ENCODE assay signal across 29 cellular contexts in the genomic region with DNA sequence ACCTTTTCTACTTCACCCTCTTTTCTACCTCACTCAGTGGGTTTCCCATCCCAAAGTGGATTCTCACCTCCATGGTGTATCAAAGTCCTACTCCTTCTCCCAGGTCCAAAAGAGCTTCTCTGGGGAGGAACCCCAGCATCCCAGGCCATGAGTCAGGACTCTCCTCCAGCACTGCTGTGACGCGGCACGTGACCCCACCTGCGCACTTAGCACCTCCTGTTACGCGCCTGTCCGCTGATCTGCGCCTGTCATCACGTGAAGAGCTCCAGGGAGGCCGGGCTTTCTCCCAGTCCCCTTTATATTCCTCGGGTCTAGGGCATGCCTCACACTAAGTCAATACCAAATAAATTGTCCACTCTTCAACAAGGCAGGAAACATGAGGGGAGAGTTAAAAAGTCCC.
"Had no signal": no experiment of that assay in that cellular context is flagged by ENCODE, and none has a peak within 500 bp of the region (broad histone marks: within the 10 kb centered on the region; RNA-seq: fewer than 3 reads in every experiment).

No MANE protein-coding gene starts in this region.

- H3K27ac Mint-ChIP-seq: endodermal cell; memory B cell; natural killer cell treated with Interleukin-12 subunit alpha and Interleukin-12 subunit beta and Interleukin-15 and Interleukin-18, amount 100 ng/mL, for 72 hours; stimulated activated effector memory CD8-positive, alpha-beta T cell treated with anti-CD3 and anti-CD28 coated beads, Interleukin-12 subunit alpha, Interleukin-12 subunit beta, amount 100 ng/mL, for 72 hours had no signal

- H2AFZ ChIP-seq: hepatocyte had no signal

- H3K36me3 Mint-ChIP-seq: memory B cell; naive B cell; natural killer cell treated with Interleukin-12 subunit alpha and Interleukin-12 subunit beta and Interleukin-15 and Interleukin-18, amount 100 ng/mL, for 72 hours; stimulated activated effector memory CD8-positive, alpha-beta T cell treated with anti-CD3 and anti-CD28 coated beads, Interleukin-12 subunit alpha, Interleukin-12 subunit beta, amount 100 ng/mL, for 72 hours had no signal

- H3K36me3 ChIP-seq: gastroesophageal sphincter, heart left ventricle, lower lobe of right lung, sigmoid colon, stomach, thoracic aorta, tibial nerve, upper lobe of right lung, uterus had no signal

- H3K4me1 Mint-ChIP-seq: endodermal cell; stimulated activated effector memory CD8-positive, alpha-beta T cell treated with anti-CD3 and anti-CD28 coated beads, Interleukin-12 subunit alpha, Interleukin-12 subunit beta, amount 100 ng/mL, for 72 hours had no signal

- H3K9me3 Mint-ChIP-seq: endodermal cell; memory B cell; naive B cell; natural killer cell treated with Interleukin-12 subunit alpha and Interleukin-12 subunit beta and Interleukin-15 and Interleukin-18, amount 100 ng/mL, for 72 hours; stimulated activated effector memory CD8-positive, alpha-beta T cell treated with anti-CD3 and anti-CD28 coated beads, Interleukin-12 subunit alpha, Interleukin-12 subunit beta, amount 100 ng/mL, for 72 hours had no signal

- H3K4me1 ChIP-seq: foreskin keratinocyte, lower lobe of right lung, stomach, upper lobe of right lung, uterus had no signal

- H3K27me3 ChIP-seq: foreskin keratinocyte, gastroesophageal sphincter, heart left ventricle, hepatocyte, sigmoid colon, stomach, tibial nerve, upper lobe of right lung, uterus had no signal

- H3K4me3 Mint-ChIP-seq: endodermal cell; memory B cell; naive B cell; natural killer cell treated with Interleukin-12 subunit alpha and Interleukin-12 subunit beta and Interleukin-15 and Interleukin-18, amount 100 ng/mL, for 72 hours; neural crest cell; stimulated activated effector memory CD8-positive, alpha-beta T cell treated with anti-CD3 and anti-CD28 coated beads, Interleukin-12 subunit alpha, Interleukin-12 subunit beta, amount 100 ng/mL, for 72 hours had no signal

- H3K9me3 ChIP-seq: gastroesophageal sphincter, heart left ventricle, lower lobe of right lung, mucosa of descending colon, psoas muscle, sigmoid colon, stomach, thoracic aorta, tibial nerve, upper lobe of right lung, uterus had no signal

- H3K79me2 ChIP-seq: hepatocyte had no signal

- H3K4me3 ChIP-seq: gastroesophageal sphincter, heart left ventricle, hepatocyte, lower lobe of right lung, mucosa of descending colon, psoas muscle, sigmoid colon, stomach, thoracic aorta, tibial nerve, upper lobe of right lung, uterus had no signal

- DNase-seq: cerebellar nuclear complex; effector CD8-positive, alpha-beta T cell; endodermal cell; foreskin keratinocyte; heart left ventricle; left colon; left ventricle myocardium superior; lower lobe of right lung; mucosa of descending colon; naive B cell; nucleus accumbens; psoas muscle; right cardiac atrium; sigmoid colon; stimulated activated CD4-positive, alpha-beta T cell treated with anti-CD3 and anti-CD28 coated beads, Interleukin-2, amount 100 ng/mL, for 24 hours; stimulated activated CD4-positive, alpha-beta T cell treated with anti-CD3 and anti-CD28 coated beads, Interleukin-4, amount 100 ng/mL, for 24 hours; stimulated activated naive CD4-positive, alpha-beta T cell treated with Interleukin-2 at 50 U/mL for 16 hours; stomach; upper lobe of right lung; uterus had no signal

- H3K4me2 ChIP-seq: hepatocyte had no signal

- H3K27ac ChIP-seq: epithelial cell of prostate, foreskin keratinocyte, gastroesophageal sphincter, heart left ventricle, hepatocyte, lower lobe of right lung, psoas muscle, sigmoid colon, stomach, thoracic aorta, upper lobe of right lung, uterus had no signal
